In genomic region chr2:215862211-215862610, GRCh38 we compare ENCODE assay signal across 16 cellular contexts.
DNase-seq lines count a peak whose midpoint lies in the region; FAIRE-seq and TF ChIP-seq lines count a peak whose summit lies in the region.
"Had no signal": no experiment of that assay in that cellular context is flagged by ENCODE, and none has a peak within 500 bp of the region (broad histone marks: within the 10 kb centered on the region; RNA-seq: fewer than 3 reads in every experiment).

No MANE protein-coding gene starts in this region.

- peak; percentile 8 for DNase-seq in NCI-H1694 (lab: John Stamatoyannopoulos, UW)
- DNase-seq in astrocyte (ENCODE audit: low read depth): no peak
- DNase-seq in hepatocyte (ENCODE audit: low spot score): no peak
- no peak for DNase-seq in testis
- DNase-seq in RPMI8226: no peak
- no peak for DNase-seq in cerebellar nuclear complex (lab: John Stamatoyannopoulos, UW)
- no peak for DNase-seq in NCI-H69 (lab: John Stamatoyannopoulos, UW)
- DNase-seq: BE2C; C1 segment of cervical spinal cord; Caco-2; CD4-positive, alpha-beta T cell; GM23248 had no signal

- H3K9me3 Mint-ChIP-seq in astrocyte (ENCODE audit: unreplicated experiment): peaks cover 3% of the 10 kb centered on the region
- H3K9me3 Mint-ChIP-seq: CD4-positive, alpha-beta T cell had no signal

- H3K9me3 ChIP-seq in astrocyte (ENCODE audit: insufficient read depth, low read depth, low read length) (no peaks in the 10 kb centered on the region), hepatocyte (ENCODE audit: low read depth) (no peaks in the 10 kb centered on the region), testis (no peaks in the 10 kb centered on the region)
- H3K9me3 ChIP-seq: BE2C, Caco-2, HAP-1 had no signal

- peaks cover 6% of the 10 kb centered on the region for H3K27me3 Mint-ChIP-seq in astrocyte (ENCODE audit: low read depth, unreplicated experiment)

- H3K4me1 Mint-ChIP-seq in astrocyte (ENCODE audit: low read depth, unreplicated experiment): no peaks in the 10 kb centered on the region

- no peak for TF ChIP-seq CTCF in astrocyte (IDR thresholded peaks at IDR 0.05; ENCODE audit: insufficient read depth, low read depth, low read length)
- TF ChIP-seq CTCF in hepatocyte (IDR thresholded peaks at IDR 0.05; ENCODE audit: poor library complexity): no peak
- TF ChIP-seq CTCF in testis (IDR thresholded peaks at IDR 0.05): no peak

- no peaks in the 10 kb centered on the region for H3K9me2 ChIP-seq in hepatocyte (replicated peaks; ENCODE audit: insufficient read depth)

- H3K4me2 ChIP-seq in astrocyte (ENCODE audit: low read length): no peak overlapping the region
- H3K4me2 ChIP-seq in hepatocyte: no peak overlapping the region

- 64% methylated on average over 5 of the region's 5 CpGs for WGBS in hepatocyte (ENCODE audit: low lambda C conversion rate, missing lambda C conversion rate)
- 83 to 92% methylated on average over 5 of the region's 5 CpGs for WGBS in testis, 2 donors

- FAIRE-seq in astrocyte (lab: Jason Lieb, UNC): no peak
- FAIRE-seq: D721Med, G401.6, GM12891 had no signal

- no peaks in the 10 kb centered on the region for H3K36me3 ChIP-seq in astrocyte (ENCODE audit: insufficient read depth, low read length)
- no peaks in the 10 kb centered on the region for H3K36me3 ChIP-seq in hepatocyte (replicated peaks; ENCODE audit: insufficient read depth, low read depth)
- no peaks in the 10 kb centered on the region for H3K36me3 ChIP-seq in testis (ENCODE audit: low read depth, missing control alignments)
- H3K36me3 ChIP-seq: BE2C, HAP-1 had no signal

- H3K27ac Mint-ChIP-seq in astrocyte (ENCODE audit: unreplicated experiment): no peak overlapping the region
- H3K27ac Mint-ChIP-seq: CD4-positive, alpha-beta T cell had no signal

- no peaks in the 10 kb centered on the region for H3K36me3 Mint-ChIP-seq in astrocyte (ENCODE audit: low read depth, unreplicated experiment)

- H3K9ac ChIP-seq in astrocyte (ENCODE audit: low read length): no peak overlapping the region
- H3K9ac ChIP-seq: GM23248 had no signal

- peak overlapping the region; percentile 34 for H3K4me3 Mint-ChIP-seq in astrocyte (ENCODE audit: unreplicated experiment)
- H3K4me3 Mint-ChIP-seq: CD4-positive, alpha-beta T cell had no signal

- no peak overlapping the region for H3K27ac ChIP-seq in astrocyte (ENCODE audit: low read depth, low read length)
- H3K27ac ChIP-seq in hepatocyte: peak overlapping the region; percentile 78
- H3K27ac ChIP-seq in testis: peak overlapping the region; percentile 59 to 84
- H3K27ac ChIP-seq: GM23248 had no signal

- intact Hi-C loops in testis (cut with DNase I; ENCODE audit: low total_unique reads): no loop called here

- H3K27me3 ChIP-seq in astrocyte (ENCODE audit: insufficient read depth, low read length) (no peaks in the 10 kb centered on the region), hepatocyte (no peaks in the 10 kb centered on the region), testis (no peaks in the 10 kb centered on the region)
- H3K27me3 ChIP-seq: BE2C had no signal

- no peak for TF ChIP-seq POLR2A in testis (IDR thresholded peaks at IDR 0.05)

- H3K4me1 ChIP-seq in astrocyte (ENCODE audit: insufficient read depth, low read length) (no peaks in the 10 kb centered on the region), hepatocyte (ENCODE audit: insufficient read depth) (peaks cover 8% of the 10 kb centered on the region), testis (peaks cover 13% of the 10 kb centered on the region)
- H3K4me1 ChIP-seq: Caco-2, HAP-1 had no signal

- H2AFZ ChIP-seq in astrocyte (ENCODE audit: low read depth, low read length): no peak overlapping the region
- H2AFZ ChIP-seq in hepatocyte: no peak overlapping the region
- H2AFZ ChIP-seq: GM23248 had no signal

- no peaks in the 10 kb centered on the region for H3K79me2 ChIP-seq in astrocyte (ENCODE audit: insufficient read depth, low read length)
- H3K79me2 ChIP-seq in hepatocyte: no peaks in the 10 kb centered on the region

- H4K20me1 ChIP-seq in astrocyte (ENCODE audit: insufficient read depth, low read length) (no peaks in the 10 kb centered on the region), hepatocyte (ENCODE audit: insufficient read depth, poor library complexity, severe bottlenecking) (no peaks in the 10 kb centered on the region)

- H3K4me3 ChIP-seq in astrocyte (ENCODE audit: insufficient read depth, low read depth, low read length) (no peak overlapping the region), hepatocyte (no peak overlapping the region), testis (no peak overlapping the region)
- H3K4me3 ChIP-seq: GM23248, HAP-1 had no signal
